8 cellular contexts compared by ENCODE assay signal in the genomic region with DNA sequence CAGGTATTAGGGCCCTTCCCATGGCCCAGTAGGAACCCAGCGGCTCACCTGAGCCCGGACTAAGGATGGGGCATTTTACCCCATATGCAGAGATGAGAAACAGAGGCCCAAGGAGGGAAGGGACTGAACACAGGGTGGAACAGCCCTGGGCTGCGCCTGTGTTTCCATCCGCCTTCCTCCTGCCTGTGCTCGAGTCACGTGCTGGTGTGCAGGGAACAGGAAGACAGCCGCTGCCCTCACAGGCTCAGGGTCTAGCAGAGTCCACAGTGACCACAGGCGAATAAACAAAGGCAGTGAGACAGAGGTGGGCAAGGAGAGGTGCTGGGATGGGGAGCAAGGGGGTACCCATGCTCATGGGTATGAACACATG.
A peak's percentile ranks its signal among the peaks of the same experiment; 100 is the strongest.
DNase-seq lines count a peak whose midpoint lies in the region; ATAC-seq and TF ChIP-seq lines count a peak whose summit lies in the region.

No MANE protein-coding gene starts in this region.

- no peaks in the 10 kb centered on the region for H3K9me3 Mint-ChIP-seq in stimulated activated naive B cell treated with anti-CD40 and anti-IgM and Interleukin-4, amounts not matched to agents 10 μg/mL and 1 μg/mL and 100 μg/mL, for 72 hours

- peak overlapping the region; percentile 71; the same call in 1 of the 2 replicates for H3K4me3 ChIP-seq in ACC112 (ENCODE audit: low read depth, low read length)
- no peak overlapping the region for H3K4me3 ChIP-seq in esophagus (ENCODE audit: low read depth in 1 of 2, low read length in 2 of 2)
- H3K4me3 ChIP-seq in osteoblast (ENCODE audit: insufficient read depth, low read length): no peak overlapping the region

- H3K27me3 ChIP-seq in ACC112 (ENCODE audit: insufficient read depth, low read length): no peaks in the 10 kb centered on the region
- no peaks in the 10 kb centered on the region for H3K27me3 ChIP-seq in esophagus (ENCODE audit: control insufficient read depth in 1 of 2, insufficient read depth in 2 of 2, low read length in 2 of 2)
- H3K27me3 ChIP-seq in osteoblast (ENCODE audit: insufficient read depth, low read length): no peaks in the 10 kb centered on the region

- H3K4me1 ChIP-seq in ACC112 (ENCODE audit: control insufficient read depth, insufficient read depth, low read length, unreplicated experiment) (peaks cover 58% of the 10 kb centered on the region), esophagus (ENCODE audit: control insufficient read depth in 2 of 2, insufficient read depth in 2 of 2, low read length in 1 of 2) (peaks cover 18 to 35% of the 10 kb centered on the region in 2 donors), osteoblast (ENCODE audit: insufficient read depth, low read length) (peaks cover 61% of the 10 kb centered on the region)

- DNase-seq in RWPE1 (ENCODE audit: low spot score) (no peak), osteoblast (ENCODE audit: insufficient read length, low spot score, missing footprints) (peak; percentile 14), D341Med (ENCODE audit: low spot score) (no peak)
- no peak for DNase-seq in stimulated activated naive B cell treated with anti-CD40 and anti-IgM and Interleukin-4, amounts not matched to agents 10 μg/mL and 1 μg/mL and 100 μg/mL, for 72 hours

- ATAC-seq in GM19351 (IDR thresholded peaks at IDR 0.05; ENCODE audit: unreplicated experiment) (no peak), GM21390 (IDR thresholded peaks at IDR 0.05; ENCODE audit: unreplicated experiment) (no peak)
- no peak for ATAC-seq in stimulated activated naive B cell treated with anti-CD40 and anti-IgM and Interleukin-4, amounts not matched to agents 10 μg/mL and 1 μg/mL and 100 μg/mL, for 72 hours (replicated peaks)

- H3K27ac Mint-ChIP-seq in stimulated activated naive B cell treated with anti-CD40 and anti-IgM and Interleukin-4, amounts not matched to agents 10 μg/mL and 1 μg/mL and 100 μg/mL, for 72 hours: no peak overlapping the region

- no peak for TF ChIP-seq CTCF in RWPE1 (conservative IDR thresholded peaks at IDR 0.05; ENCODE audit: low read depth)
- TF ChIP-seq CTCF in osteoblast (IDR thresholded peaks at IDR 0.05; ENCODE audit: extremely low read depth, low read depth, low read length): no peak

- H3K36me3 ChIP-seq in ACC112 (ENCODE audit: insufficient read depth, low read length): no peaks in the 10 kb centered on the region
- peaks cover 0 to 4% of the 10 kb centered on the region in 2 donors for H3K36me3 ChIP-seq in esophagus (ENCODE audit: control insufficient read depth in 2 of 2, insufficient read depth in 2 of 2, low read length in 1 of 2)
- H3K36me3 ChIP-seq in osteoblast (ENCODE audit: insufficient read depth, low read length): no peaks in the 10 kb centered on the region

- CTCF ChIA-PET in RWPE1 (lab: Yijun Ruan, JAX): interaction anchor here (0.6 kb wide), 1 partner anchor 117 kb away, joined by 3 read pairs; no protein-coding TSS in a partner anchor

- H3K4me3 Mint-ChIP-seq in stimulated activated naive B cell treated with anti-CD40 and anti-IgM and Interleukin-4, amounts not matched to agents 10 μg/mL and 1 μg/mL and 100 μg/mL, for 72 hours: peak overlapping the region in 1 of 2 donors; percentile 55

- peak overlapping the region; percentile 99; the same call in 1 of the 2 replicates for H3K27ac ChIP-seq in ACC112 (ENCODE audit: low read depth, low read length)
- peak overlapping the region; percentile 100 for H3K27ac ChIP-seq in RWPE1
- peak overlapping the region; percentile 99 for H3K27ac ChIP-seq in esophagus (ENCODE audit: low read depth in 2 of 2, low read length in 1 of 2)
- peak overlapping the region; percentile 100 for H3K27ac ChIP-seq in osteoblast (ENCODE audit: low read depth, low read length)

- peaks cover 27 to 42% of the 10 kb centered on the region in 2 donors for H3K36me3 Mint-ChIP-seq in stimulated activated naive B cell treated with anti-CD40 and anti-IgM and Interleukin-4, amounts not matched to agents 10 μg/mL and 1 μg/mL and 100 μg/mL, for 72 hours

- H3K79me2 ChIP-seq in ACC112 (ENCODE audit: control insufficient read depth, insufficient read depth, low read length, unreplicated experiment) (peaks cover 23% of the 10 kb centered on the region), osteoblast (ENCODE audit: insufficient read depth, low read length) (peaks cover 19% of the 10 kb centered on the region)

- H2AFZ ChIP-seq in ACC112 (ENCODE audit: low read length, unreplicated experiment) (no peak overlapping the region), osteoblast (ENCODE audit: low read length) (no peak overlapping the region)

- H4K20me1 ChIP-seq in osteoblast (ENCODE audit: insufficient read depth, low read length): no peaks in the 10 kb centered on the region

- POLR2A ChIA-PET in RWPE1 (lab: Yijun Ruan, JAX; ENCODE audit: low non-redundant PET): interaction anchor here (0.7 kb wide), 1 partner anchor 140 kb away, joined by 3 read pairs; no protein-coding TSS in a partner anchor

- no peak overlapping the region for H3K4me2 ChIP-seq in osteoblast (ENCODE audit: insufficient read depth, low read length)

- H3K4me1 Mint-ChIP-seq in stimulated activated naive B cell treated with anti-CD40 and anti-IgM and Interleukin-4, amounts not matched to agents 10 μg/mL and 1 μg/mL and 100 μg/mL, for 72 hours: peaks cover 34 to 55% of the 10 kb centered on the region in 2 donors

- H3K9me3 ChIP-seq in esophagus (ENCODE audit: control insufficient read depth in 2 of 2, insufficient read depth in 1 of 2, low read depth in 1 of 2, low read length in 1 of 2): no peaks in the 10 kb centered on the region
- H3K9me3 ChIP-seq in osteoblast (ENCODE audit: low read depth, low read length): no peaks in the 10 kb centered on the region

- 63 to 68% methylated on average over 8 of the region's 8 CpGs for WGBS in esophagus, 2 donors

- H3K27me3 Mint-ChIP-seq in stimulated activated naive B cell treated with anti-CD40 and anti-IgM and Interleukin-4, amounts not matched to agents 10 μg/mL and 1 μg/mL and 100 μg/mL, for 72 hours: peaks cover 11 to 25% of the 10 kb centered on the region in 2 donors
